ENCODE assay signal across 4 cellular contexts in the genomic region with DNA sequence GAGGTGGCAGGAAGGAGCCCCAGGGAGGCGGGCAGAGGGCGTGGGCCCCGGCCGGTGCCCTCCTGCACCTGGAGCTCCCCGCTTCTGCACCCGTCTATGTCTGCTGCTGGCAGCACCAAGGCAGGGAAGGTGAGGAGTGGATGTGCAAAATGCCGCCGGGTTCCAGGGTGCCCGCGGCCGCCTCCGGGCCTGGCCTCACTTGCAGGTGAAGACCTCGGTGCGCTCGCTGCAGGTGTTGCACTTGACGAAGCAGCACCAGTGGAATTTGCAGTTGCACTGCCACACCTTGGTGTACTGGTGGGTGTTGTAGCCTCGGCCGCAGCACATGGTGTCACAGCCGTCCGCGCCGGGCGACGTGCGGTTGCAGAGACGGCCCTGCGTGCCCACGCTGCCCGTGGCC. TPM values are rescaled to one million over a fixed set of nuclear protein-coding genes. Genes with fewer than 3 reads are reported as not detected.
"Had no signal": no experiment of that assay in that cellular context is flagged by ENCODE, and none has a peak within 500 bp of the region (broad histone marks: within the 10 kb centered on the region; RNA-seq: fewer than 3 reads in every experiment).

No MANE protein-coding gene starts in this region.

- ATAC-seq: GM12878 had no signal

- DNase-seq: GDM1, GF-D8 had no signal

- H3K4me3 ChIP-seq: GM12878 had no signal

RNA-seq across cellular contexts. Expression of a gene that starts 54.3 kb away (rescaled TPM):
- total RNA-seq: G401, GM12878 had no signal
